ENCODE assay signal across 8 cellular contexts in genomic region chr6:127342296-127342945, GRCh38. TPM values are rescaled to one million over a fixed set of nuclear protein-coding genes. Genes with fewer than 3 reads are reported as not detected.
DNase-seq lines count a peak whose midpoint lies in the region; ATAC-seq and TF ChIP-seq lines count a peak whose summit lies in the region.

No MANE protein-coding gene starts in this region.

- no peak overlapping the region for H3K27ac ChIP-seq in iPS-20b (ENCODE audit: low read length)

- DNase-seq in BJ (ENCODE audit: low read depth) (no peak), superior temporal gyrus (ENCODE audit: extremely low spot score) (peak; percentile 22), NAMALWA (ENCODE audit: low spot score) (no peak)

- H3K4me3 ChIP-seq in BJ (ENCODE audit: low read depth, low read length) (peak overlapping the region; percentile 71), WI38 (ENCODE audit: low read depth, low read length) (peak overlapping the region; percentile 87), iPS-20b (ENCODE audit: low read length) (peak overlapping the region; percentile 98)

- CTCF ChIA-PET in BJ (lab: Yijun Ruan, JAX), result interaction anchor here (0.9 to 1.0 kb wide), 2 partner anchors 9 to 39 kb away, joined by 3 to 6 read pairs; no protein-coding TSS in a partner anchor

- H3K36me3 ChIP-seq in BJ (ENCODE audit: control insufficient read depth, insufficient read depth, low read length) (no peaks in the 10 kb centered on the region), iPS-20b (ENCODE audit: insufficient read depth, low read depth, low read length) (no peaks in the 10 kb centered on the region)

- POLR2A ChIA-PET in BJ (lab: Charles Lee), result interaction anchor here (0.7 to 0.8 kb wide), 2 partner anchors 10 to 13 kb away, joined by 3 to 4 read pairs; no protein-coding TSS in a partner anchor

- no peaks in the 10 kb centered on the region for H3K9me3 ChIP-seq in iPS-20b (ENCODE audit: insufficient read depth, low read depth, low read length)

- ATAC-seq in HG02973 (IDR thresholded peaks at IDR 0.05; ENCODE audit: unreplicated experiment) (peak; percentile 3), GM18861 (IDR thresholded peaks at IDR 0.05; ENCODE audit: unreplicated experiment) (no peak), GM19463 (IDR thresholded peaks at IDR 0.05; ENCODE audit: unreplicated experiment) (no peak)

- peaks cover 19% of the 10 kb centered on the region for H3K4me1 ChIP-seq in iPS-20b (ENCODE audit: insufficient read depth, low read length)

- TF ChIP-seq CTCF in BJ (IDR thresholded peaks at IDR 0.05; ENCODE audit: insufficient read depth, low read depth, low read length) (no peak), WI38 (IDR thresholded peaks at IDR 0.05; ENCODE audit: low read depth, low read length) (no peak)

- H3K9ac ChIP-seq in iPS-20b (ENCODE audit: low read depth, low read length), result peak overlapping the region; percentile 92

- H3K27me3 ChIP-seq in BJ (ENCODE audit: control insufficient read depth, insufficient read depth, low read length), result no peaks in the 10 kb centered on the region
- H3K27me3 ChIP-seq in iPS-20b (ENCODE audit: insufficient read depth, low read length), result peaks cover 19% of the 10 kb centered on the region; the same call in 1 of the 2 replicates

RNA-seq across cellular contexts. Expression of gene ECHDC1, which starts 1.0 kb away (rescaled TPM):
- polyA plus RNA-seq in BJ (2011; rRNA removed), result 21.5 and 35.6 TPM in 2 replicates
- polyA minus RNA-seq in BJ (2011; rRNA and poly(A)+ RNA removed), result 8.0 and 9.0 TPM in 2 replicates
